9 cellular contexts compared by ENCODE assay signal in genomic region chr11:118691926-118692830, GRCh38. TPM values are rescaled to one million over a fixed set of nuclear protein-coding genes. Genes with fewer than 3 reads are reported as not detected.
A peak's percentile ranks its signal among the peaks of the same experiment; 100 is the strongest.
DNase-seq lines count a peak whose midpoint lies in the region; ATAC-seq, FAIRE-seq and TF ChIP-seq lines count a peak whose summit lies in the region.
"Had no signal": no experiment of that assay in that cellular context is flagged by ENCODE, and none has a peak within 500 bp of the region (broad histone marks: within the 10 kb centered on the region; RNA-seq: fewer than 3 reads in every experiment).

No MANE protein-coding gene starts in this region.

- 50% methylated on average over 4 of the region's 15 CpGs; no CpG with 5 or more reads in 1 of the 2 experiments for WGBS in IMR-90 (ENCODE audit: extremely low coverage in 2 of 2, insufficient read length in 1 of 2), 2 experiments

- H3K27me3 Mint-ChIP-seq in activated T-cell treated with anti-CD3 and anti-CD28 coated beads, Interleukin-2, amount 50 U/mL, for 24 hours: peaks cover 6% of the 10 kb centered on the region

- peak overlapping the region; percentile 64 for H2BK5ac ChIP-seq in IMR-90 (ENCODE audit: low read depth, low read length, poor library complexity, severe bottlenecking)

- 0 out of 2 replicates have a peak, but pooled peaks have one; percentile 10 for ATAC-seq in IMR-90 (ENCODE audit: low read depth)
- ATAC-seq in stimulated activated effector memory CD8-positive, alpha-beta T cell treated with anti-CD3 and anti-CD28 coated beads, Interleukin-12 subunit alpha, Interleukin-12 subunit beta, amount 100 ng/mL, for 72 hours: peak; percentile 75
- no peak for ATAC-seq in GM21367 (IDR thresholded peaks at IDR 0.05; ENCODE audit: unreplicated experiment)
- ATAC-seq in Right ventricle myocardium inferior: no peak

- H3K18ac ChIP-seq in IMR-90 (ENCODE audit: low read depth, low read length): no peak overlapping the region; the same call in 1 of the 2 replicates

- intact Hi-C loops in IMR-90 (cut with micrococcal nuclease): loop anchor here (2.0 kb wide), 1 partner anchor 57 kb away; no protein-coding TSS in a partner anchor
- intact Hi-C loops in Right ventricle myocardium inferior (cut with DNase I): loop anchor here (2.0 to 10.0 kb wide), 2 partner anchors 99 to 213 kb away; partner anchors contain the start of gene DDX6

- in situ Hi-C loops in IMR-90 (cut with MboI; ENCODE audit: low sequenced_read_pairs): loop anchor here (5.0 kb wide), 1 partner anchor 265 kb away; the partner anchor contains the start of gene UPK2

- H3K36me3 Mint-ChIP-seq in activated T-cell treated with anti-CD3 and anti-CD28 coated beads, Interleukin-2, amount 50 U/mL, for 24 hours (ENCODE audit: low read depth): no peaks in the 10 kb centered on the region
- H3K36me3 Mint-ChIP-seq in stimulated activated effector memory CD8-positive, alpha-beta T cell treated with anti-CD3 and anti-CD28 coated beads, Interleukin-12 subunit alpha, Interleukin-12 subunit beta, amount 100 ng/mL, for 72 hours: peaks cover 10% of the 10 kb centered on the region

- H3K27ac Mint-ChIP-seq in activated T-cell treated with anti-CD3 and anti-CD28 coated beads, Interleukin-2, amount 50 U/mL, for 24 hours: peak overlapping the region; percentile 24
- H3K27ac Mint-ChIP-seq in stimulated activated effector memory CD8-positive, alpha-beta T cell treated with anti-CD3 and anti-CD28 coated beads, Interleukin-12 subunit alpha, Interleukin-12 subunit beta, amount 100 ng/mL, for 72 hours: no peak overlapping the region

- H2AFZ ChIP-seq in IMR-90 (replicated peaks; ENCODE audit: low read length, poor library complexity): peak overlapping the region; percentile 76

- peak; percentile 2 for DNase-seq in AG09319 (ENCODE audit: extremely low read depth, low read depth)
- peak; percentile 67 for DNase-seq in IMR-90
- peak; percentile 67 for DNase-seq in activated T-cell treated with anti-CD3 and anti-CD28 coated beads, Interleukin-2, amount 50 U/mL, for 24 hours
- peak; percentile 62 for DNase-seq in hepatic stellate cell (ENCODE audit: low spot score)
- DNase-seq in stimulated activated effector memory CD8-positive, alpha-beta T cell treated with anti-CD3 and anti-CD28 coated beads, Interleukin-12 subunit alpha, Interleukin-12 subunit beta, amount 100 ng/mL, for 72 hours (ENCODE audit: low spot score in 2 of 2): peak; percentile 51 to 79
- no peak for DNase-seq in GM19239 (ENCODE audit: insufficient read length, low spot score)
- DNase-seq in Right ventricle myocardium inferior (ENCODE audit: missing footprints): no peak

- no peak overlapping the region for H4K5ac ChIP-seq in IMR-90 (ENCODE audit: low read depth, low read length)

- H3K9me1 ChIP-seq in IMR-90 (ENCODE audit: insufficient read depth, low read length): peaks cover 8% of the 10 kb centered on the region; the same call in 1 of the 2 replicates

- dilution Hi-C loops in IMR-90 (cut with HindIII; ENCODE audit: low sequenced_read_pairs, unreplicated experiment): no loop called here

- no peak overlapping the region for H3K23ac ChIP-seq in IMR-90 (ENCODE audit: low read depth, low read length)

- no peak for TF ChIP-seq CTCF in AG09319 (IDR thresholded peaks at IDR 0.05; ENCODE audit: low read depth, low read length)
- no peak for TF ChIP-seq CTCF in IMR-90 (conservative IDR thresholded peaks at IDR 0.05; ENCODE audit: low read depth, low read length)

- POLR2A ChIA-PET in IMR-90 (lab: Charles Lee; ENCODE audit: unreplicated experiment): no interaction called here

- peak overlapping the region in 1 of 2 experiments; percentile 51; a peak in 2 of 4 replicates for H4K8ac ChIP-seq in IMR-90 (ENCODE audit: low read depth in 2 of 2, low read length in 2 of 2)

- no peaks in the 10 kb centered on the region for H3K27me3 ChIP-seq in IMR-90 (ENCODE audit: control insufficient read depth, insufficient read depth, low read length)

- no peaks in the 10 kb centered on the region for H4K20me1 ChIP-seq in IMR-90 (ENCODE audit: insufficient read depth, low read length)

- H2AK9ac ChIP-seq in IMR-90 (replicated peaks; ENCODE audit: low read depth, low read length, poor library complexity): no peak overlapping the region

- TF ChIP-seq RAD21 in IMR-90 (IDR thresholded peaks at IDR 0.05; ENCODE audit: low read length): no peak

- 0 out of 2 replicates have a peak overlapping the region, but pooled peaks have one; percentile 27 for H2BK120ac ChIP-seq in IMR-90 (ENCODE audit: low read depth, low read length)

- H3K27ac ChIP-seq in IMR-90 (ENCODE audit: insufficient read depth, low read length): no peak overlapping the region

- H2BK20ac ChIP-seq in IMR-90 (ENCODE audit: low read depth, low read length): no peak overlapping the region

- H3K4me3 ChIP-seq in IMR-90 (ENCODE audit: insufficient read depth, low read depth, low read length): no peak overlapping the region

- H4K91ac ChIP-seq in IMR-90 (ENCODE audit: insufficient read depth, low read depth, low read length): 0 out of 2 replicates have a peak overlapping the region, but pooled peaks have one; percentile 35

- H3K4me3 Mint-ChIP-seq in activated T-cell treated with anti-CD3 and anti-CD28 coated beads, Interleukin-2, amount 50 U/mL, for 24 hours: no peak overlapping the region
- H3K4me3 Mint-ChIP-seq in stimulated activated effector memory CD8-positive, alpha-beta T cell treated with anti-CD3 and anti-CD28 coated beads, Interleukin-12 subunit alpha, Interleukin-12 subunit beta, amount 100 ng/mL, for 72 hours: peak overlapping the region; percentile 38

- H2BK15ac ChIP-seq in IMR-90 (ENCODE audit: low read depth, low read length): 0 out of 3 replicates have a peak overlapping the region, but pooled peaks have one; percentile 13

- H3K4me2 ChIP-seq in IMR-90 (ENCODE audit: low read depth, low read length): no peak overlapping the region

- H3K4me1 Mint-ChIP-seq in activated T-cell treated with anti-CD3 and anti-CD28 coated beads, Interleukin-2, amount 50 U/mL, for 24 hours (ENCODE audit: low read depth): peaks cover 72% of the 10 kb centered on the region
- peaks cover 63% of the 10 kb centered on the region for H3K4me1 Mint-ChIP-seq in stimulated activated effector memory CD8-positive, alpha-beta T cell treated with anti-CD3 and anti-CD28 coated beads, Interleukin-12 subunit alpha, Interleukin-12 subunit beta, amount 100 ng/mL, for 72 hours

- H3K9me3 ChIP-seq in IMR-90 (ENCODE audit: control insufficient read depth, insufficient read depth, low read length): no peaks in the 10 kb centered on the region

- BruUV-seq in IMR-90 (replicated peaks; lab: Mats Ljungman, UMichigan): no TSS peak

- peaks cover 14% of the 10 kb centered on the region for H3K4me1 ChIP-seq in IMR-90 (ENCODE audit: control insufficient read depth, insufficient read depth, low read length)

- H3K4ac ChIP-seq in IMR-90 (ENCODE audit: low read depth, low read length): peak overlapping the region; percentile 3; the same call in 1 of the 2 replicates

- no peaks in the 10 kb centered on the region for H3K9me3 Mint-ChIP-seq in activated T-cell treated with anti-CD3 and anti-CD28 coated beads, Interleukin-2, amount 50 U/mL, for 24 hours
- no peaks in the 10 kb centered on the region for H3K9me3 Mint-ChIP-seq in stimulated activated effector memory CD8-positive, alpha-beta T cell treated with anti-CD3 and anti-CD28 coated beads, Interleukin-12 subunit alpha, Interleukin-12 subunit beta, amount 100 ng/mL, for 72 hours

- no peaks in the 10 kb centered on the region for H3K79me1 ChIP-seq in IMR-90 (ENCODE audit: low read depth in 1 of 2, low read length in 2 of 2)

- H3K9ac ChIP-seq in IMR-90 (ENCODE audit: low read depth, low read length): no peak overlapping the region

- no peak for FAIRE-seq in GM19239 (lab: Jason Lieb, UNC)

- peak overlapping the region; percentile 35 for H3K14ac ChIP-seq in IMR-90 (replicated peaks; ENCODE audit: low read depth, low read length)

- no peaks in the 10 kb centered on the region for H3K36me3 ChIP-seq in IMR-90 (ENCODE audit: control insufficient read depth, insufficient read depth, low read length)

- CTCF ChIA-PET in IMR-90 (lab: Yijun Ruan, JAX): no interaction called here

- H2AK5ac ChIP-seq in IMR-90 (ENCODE audit: low read depth, low read length): peak overlapping the region; percentile 43; the same call in 1 of the 2 replicates

- no peak overlapping the region for H3K56ac ChIP-seq in IMR-90 (ENCODE audit: extremely low read depth, insufficient read depth, low read length)

- TF ChIP-seq POLR2A in IMR-90 (IDR thresholded peaks at IDR 0.05; ENCODE audit: low read depth, low read length): no peak

TF ChIP-seq in IMR-90, 13 proteins besides CTCF, POLR2A, EP300 and RAD21:
- TF ChIP-seq MAFK (IDR thresholded peaks at IDR 0.05; ENCODE audit: low read depth, low read length): peak; percentile 52
- TF ChIP-seq RCOR1 (IDR thresholded peaks at IDR 0.05; ENCODE audit: insufficient replicate concordance, low read length): no peak
- TF ChIP-seq MXI1 (IDR thresholded peaks at IDR 0.05; ENCODE audit: borderline replicate concordance, low read depth, low read length): no peak
- TF ChIP-seq BHLHE40 (IDR thresholded peaks at IDR 0.05; ENCODE audit: low read depth, low read length): no peak
- no peak for TF ChIP-seq CEBPB (IDR thresholded peaks at IDR 0.05; ENCODE audit: low read depth, low read length)

RNA-seq across cellular contexts. Expression of gene TREH, which starts 12.7 kb away (rescaled TPM):
- total RNA-seq in IMR-90 (2012; rRNA removed) (not detected in 2 replicates), Right ventricle myocardium inferior (not detected)
- polyA plus RNA-seq in IMR-90 (2012; rRNA removed): not detected in 2 replicates
- polyA plus RNA-seq in IMR-90 (2012; cell fraction: cytosol; rRNA removed): not detected in 2 replicates
- polyA plus RNA-seq in IMR-90 (2012; cell fraction: nucleus; rRNA removed; ENCODE audit: low replicate concordance): not detected in 2 replicates
- total RNA-seq: activated CD8-positive, alpha-beta memory T cell treated with anti-CD3 and anti-CD28 coated beads for 36 hours had no signal

Comparison
In these comparisons a context has a peak if more than half of its experiments do, and no peak if none do; other contexts are left out.
1. DNase-seq: peak in AG09319 (single experiment), IMR-90 (single experiment), activated T-cell treated with anti-CD3 and anti-CD28 coated beads, Interleukin-2, amount 50 U/mL, for 24 hours (single experiment), hepatic stellate cell (single experiment) and stimulated activated effector memory CD8-positive, alpha-beta T cell treated with anti-CD3 and anti-CD28 coated beads, Interleukin-12 subunit alpha, Interleukin-12 subunit beta, amount 100 ng/mL, for 72 hours (2 of 2); none in GM19239 (single experiment) and Right ventricle myocardium inferior (single experiment).
2. ATAC-seq: peak in IMR-90 (single experiment) and stimulated activated effector memory CD8-positive, alpha-beta T cell treated with anti-CD3 and anti-CD28 coated beads, Interleukin-12 subunit alpha, Interleukin-12 subunit beta, amount 100 ng/mL, for 72 hours (single experiment); none in GM21367 (single experiment) and Right ventricle myocardium inferior (single experiment).